33 cellular contexts compared by ENCODE assay signal in genomic region chr12:16171348-16171747, GRCh38.
DNase-seq lines count a peak whose midpoint lies in the region; ATAC-seq, FAIRE-seq and TF ChIP-seq lines count a peak whose summit lies in the region.
"Had no signal": no experiment of that assay in that cellular context is flagged by ENCODE, and none has a peak within 500 bp of the region (broad histone marks: within the 10 kb centered on the region; RNA-seq: fewer than 3 reads in every experiment).

No MANE protein-coding gene starts in this region.

- DNase-seq in Right ventricle myocardium inferior (ENCODE audit: missing footprints): peak; percentile 39
- DNase-seq in left ventricle myocardium inferior: no peak
- DNase-seq in right lobe of liver: peak in 1 of 3 donors; percentile 25
- DNase-seq in HepG2 (ENCODE audit: low spot score): no peak
- DNase-seq in left lobe of liver (ENCODE audit: low spot score): no peak
- DNase-seq in HEK293T (ENCODE audit: extremely low spot score): no peak
- DNase-seq: 8988T; ACHN; AML-193; BE2C; C1 segment of cervical spinal cord; Caco-2; Calu3; CD4-positive, alpha-beta memory T cell; CD4-positive, alpha-beta T cell; CD4-positive, CD25-positive, alpha-beta regulatory T cell; CD8-positive, alpha-beta memory T cell; CD8-positive, alpha-beta T cell; COR-L47; DMS 273 treated with DMSO at 0.1 percent for 48 hours; DMS153; DMS53; DMS79; DMS79 treated with DMSO at 0.1 percent for 48 hours; DND-41; EL had no signal

- H3K4me1 ChIP-seq in left ventricle myocardium inferior: no peaks in the 10 kb centered on the region
- H3K4me1 ChIP-seq in right lobe of liver: peaks cover 0 to 9% (median 3%) of the 10 kb centered on the region in 4 donors
- H3K4me1 ChIP-seq in HepG2 (ENCODE audit: insufficient read depth, low read length): no peaks in the 10 kb centered on the region
- H3K4me1 ChIP-seq: A549, BE2C, BLaER1, Caco-2 had no signal

- no peak overlapping the region for H3K9ac ChIP-seq in HepG2 (ENCODE audit: insufficient read depth, low read depth, low read length)
- H3K9ac ChIP-seq: BLaER1; BLaER1 treated with 17β-estradiol and CSF1 and Interleukin-3, amounts not matched to agents 10 nM and 100 nM had no signal

- no peaks in the 10 kb centered on the region for H3K36me3 ChIP-seq in left ventricle myocardium inferior
- no peaks in the 10 kb centered on the region for H3K36me3 ChIP-seq in right lobe of liver
- no peaks in the 10 kb centered on the region for H3K36me3 ChIP-seq in HepG2 (replicated peaks in 1 of 2; ENCODE audit: control insufficient read depth in 1 of 2, insufficient read depth in 2 of 2, low read length in 2 of 2)
- H3K36me3 ChIP-seq: BE2C; BLaER1; BLaER1 treated with 17β-estradiol and CSF1 and Interleukin-3, amounts not matched to agents 10 nM and 100 nM had no signal

- whole genome bisulfite sequencing in right lobe of liver (ENCODE audit: insufficient coverage, low coverage, low lambda C conversion rate, missing lambda C conversion rate): 62% methylated on average over 2 of the region's 2 CpGs
- WGBS in HepG2 (ENCODE audit: low lambda C conversion rate): 19% methylated on average over 2 of the region's 2 CpGs

- POLR2A ChIA-PET in HepG2 (lab: Yijun Ruan, JAX) (no interaction called here), HEK293T (lab: Yijun Ruan, JAX) (no interaction called here)

- H3K27me3 ChIP-seq in left ventricle myocardium inferior (ENCODE audit: low read depth): no peaks in the 10 kb centered on the region
- H3K27me3 ChIP-seq in right lobe of liver: no peaks in the 10 kb centered on the region
- peaks cover 0 to 4% of the 10 kb centered on the region in 2 experiments; a peak in 2 of 5 replicates for H3K27me3 ChIP-seq in HepG2 (ENCODE audit: control insufficient read depth in 1 of 2, insufficient read depth in 2 of 2, low read length in 2 of 2)
- H3K27me3 ChIP-seq: BE2C; BLaER1; BLaER1 treated with 17β-estradiol and CSF1 and Interleukin-3, amounts not matched to agents 10 nM and 100 nM had no signal

- H3K4me3 ChIP-seq in left ventricle myocardium inferior (no peak overlapping the region), right lobe of liver (no peak overlapping the region), HepG2 (replicated peaks in 1 of 3; ENCODE audit: insufficient read depth in 1 of 3, low read depth in 2 of 3, low read length in 3 of 3) (no peak overlapping the region)
- H3K4me3 ChIP-seq: A549; BLaER1; BLaER1 treated with 17β-estradiol and CSF1 and Interleukin-3, amounts not matched to agents 10 nM and 100 nM had no signal

- H3K27ac ChIP-seq in left ventricle myocardium inferior (replicated peaks) (no peak overlapping the region), right lobe of liver (no peak overlapping the region), HepG2 (ENCODE audit: extremely low read length, insufficient read depth, low read length) (no peak overlapping the region)
- H3K27ac ChIP-seq: 22Rv1; A549; BLaER1; BLaER1 treated with 17β-estradiol and CSF1 and Interleukin-3, amounts not matched to agents 10 nM and 100 nM; C4-2B had no signal

- TF ChIP-seq RAD21 in HepG2 (CRISPR knock-in tag; IDR thresholded peaks at IDR 0.05): no peak

- H3K9me3 ChIP-seq in left ventricle myocardium inferior (replicated peaks) (no peaks in the 10 kb centered on the region), right lobe of liver (no peaks in the 10 kb centered on the region), HepG2 (ENCODE audit: low read length) (no peaks in the 10 kb centered on the region)
- H3K9me3 ChIP-seq: A549; BE2C; BLaER1; BLaER1 treated with 17β-estradiol and CSF1 and Interleukin-3, amounts not matched to agents 10 nM and 100 nM; Caco-2 had no signal

- intact Hi-C loops in Right ventricle myocardium inferior (cut with DNase I): no loop called here
- intact Hi-C loops in left ventricle myocardium inferior (cut with micrococcal nuclease): no loop called here
- intact Hi-C loops in right lobe of liver (cut with DNase I): no loop called here
- intact Hi-C loops in HepG2 (cut with micrococcal nuclease; ENCODE audit: unreplicated experiment): no loop called here

- no peak for TF ChIP-seq EP300 in HepG2 (IDR thresholded peaks at IDR 0.05; ENCODE audit: low read depth in 2 of 2, low read length in 2 of 2)
- TF ChIP-seq EP300 in HepG2 (CRISPR knock-in tag; IDR thresholded peaks at IDR 0.05; ENCODE audit: borderline replicate concordance): no peak

- TF ChIP-seq POLR2A in right lobe of liver (IDR thresholded peaks at IDR 0.05) (no peak), HepG2 (IDR thresholded peaks at IDR 0.05; ENCODE audit: insufficient read depth in 1 of 2, low read depth in 2 of 2, low read length in 2 of 2) (no peak)

- FAIRE-seq in HepG2 (lab: Jason Lieb, UNC): no peak
- FAIRE-seq: A204.1, A549, D721Med had no signal

- H4K20me1 ChIP-seq in HepG2 (ENCODE audit: insufficient read depth, low read length): no peaks in the 10 kb centered on the region
- H4K20me1 ChIP-seq: BLaER1; BLaER1 treated with 17β-estradiol and CSF1 and Interleukin-3, amounts not matched to agents 10 nM and 100 nM had no signal

- H2AFZ ChIP-seq in HepG2 (ENCODE audit: low read length): no peak overlapping the region

- H3K79me2 ChIP-seq in HepG2 (ENCODE audit: insufficient read depth, low read length): no peaks in the 10 kb centered on the region

- CTCF ChIA-PET in HepG2 (lab: Yijun Ruan, JAX; ENCODE audit: low intra/inter-chr PET ratio, low total read pairs): no interaction called here
- CTCF ChIA-PET in HEK293T (lab: Yijun Ruan, JAX): interaction anchor here (0.6 kb wide), 1 partner anchor 238 kb away, joined by 3 read pairs; no protein-coding TSS in a partner anchor

- no peak for TF ChIP-seq CTCF in left ventricle myocardium inferior (IDR thresholded peaks at IDR 0.05; ENCODE audit: borderline replicate concordance)
- TF ChIP-seq CTCF in right lobe of liver (IDR thresholded peaks at IDR 0.05): no peak
- no peak for TF ChIP-seq CTCF in HepG2 (CRISPR knock-in tag; IDR thresholded peaks at IDR 0.05)

- in situ Hi-C loops in HepG2 (cut with HindIII; ENCODE audit: extremely low pct_ligation_motif_present, low pct_unique_long_range_greater_than_20kb): no loop called here

- ATAC-seq in Right ventricle myocardium inferior: no peak
- ATAC-seq in right lobe of liver: peak in 3 of 4 donors; percentile 34 to 79 (median 69)
- ATAC-seq in HepG2: no peak
- ATAC-seq in left lobe of liver: peak; percentile 58
- ATAC-seq: A549; CD8-positive, alpha-beta T cell had no signal

- BruUV-seq in HepG2 (replicated peaks; lab: Mats Ljungman, UMichigan): no TSS peak

- no peak overlapping the region for H3K4me2 ChIP-seq in HepG2 (ENCODE audit: low read depth, low read length)
- H3K4me2 ChIP-seq: A549; BLaER1; BLaER1 treated with 17β-estradiol and CSF1 and Interleukin-3, amounts not matched to agents 10 nM and 100 nM had no signal

TF ChIP-seq in HepG2, 621 proteins besides CTCF, POLR2A, EP300 and RAD21:
- TF ChIP-seq SATB2 (CRISPR knock-in tag; IDR thresholded peaks at IDR 0.05): no peak
- TF ChIP-seq PPARG (CRISPR knock-in tag; conservative IDR thresholded peaks at IDR 0.05): no peak
- TF ChIP-seq DR1 (CRISPR knock-in tag; IDR thresholded peaks at IDR 0.05): no peak

TF ChIP-seq in HEK293T, 16 proteins besides CTCF, POLR2A, EP300 and RAD21:
- TF ChIP-seq ARNT (IDR thresholded peaks at IDR 0.05) (no peak), BHLHE40 (IDR thresholded peaks at IDR 0.05; ENCODE audit: borderline replicate concordance) (no peak), NFRKB (IDR thresholded peaks at IDR 0.05) (no peak), PKNOX1 (IDR thresholded peaks at IDR 0.05) (no peak), HDGF (IDR thresholded peaks at IDR 0.05; ENCODE audit: borderline replicate concordance) (no peak), CTBP1 (IDR thresholded peaks at IDR 0.05; ENCODE audit: borderline replicate concordance) (no peak), FOXM1 (IDR thresholded peaks at IDR 0.05; ENCODE audit: borderline replicate concordance) (no peak), SUZ12 (IDR thresholded peaks at IDR 0.05) (no peak), FOXK2 (IDR thresholded peaks at IDR 0.05) (no peak)

Comparison
In these comparisons a context has a peak if more than half of its experiments do, and no peak if none do; other contexts are left out.
1. ATAC-seq: peak in right lobe of liver (3 of 4) and left lobe of liver (single experiment); none in Right ventricle myocardium inferior (single experiment) and HepG2 (single experiment).